In genomic region chr6:7905416-7905815, GRCh38 we compare ENCODE assay signal across 14 cellular contexts.
"Had no signal": no experiment of that assay in that cellular context is flagged by ENCODE, and none has a peak within 500 bp of the region (broad histone marks: within the 10 kb centered on the region; RNA-seq: fewer than 3 reads in every experiment).

No MANE protein-coding gene starts in this region.

- H3K9me3 ChIP-seq: gastroesophageal sphincter, tibial artery, vagina had no signal

- H3K27me3 Mint-ChIP-seq: activated CD4-positive, alpha-beta memory T cell treated with anti-CD3 and anti-CD28 coated beads, Interleukin-2, amount 10 ng/mL, durations not matched to agents 7 days and 5 days; effector memory CD8-positive, alpha-beta T cell had no signal

- H3K27me3 ChIP-seq: gastroesophageal sphincter, tibial artery, vagina had no signal

- H3K27ac ChIP-seq: coronary artery, gastroesophageal sphincter, tibial artery, vagina had no signal

- DNase-seq: activated CD4-positive, alpha-beta memory T cell treated with anti-CD3 and anti-CD28 coated beads, Interleukin-2, amount 10 ng/mL, durations not matched to agents 7 days and 5 days; activated CD4-positive, alpha-beta T cell treated with anti-CD3 and anti-CD28 coated beads for 1 hour; activated naive CD4-positive, alpha-beta T cell; caudate nucleus; effector memory CD8-positive, alpha-beta T cell; kidney; nephron progenitor cell; stimulated activated CD4-positive, alpha-beta T cell treated with anti-CD3 and anti-CD28 coated beads, Interleukin-15, amount 100 ng/mL, for 24 hours; stimulated activated CD4-positive, alpha-beta T cell treated with anti-CD3 and anti-CD28 coated beads, Interleukin-4, amount 100 ng/mL, for 24 hours; tibial artery had no signal

- H3K4me3 ChIP-seq: coronary artery, gastroesophageal sphincter, tibial artery, vagina had no signal

- H3K9me3 Mint-ChIP-seq: activated CD4-positive, alpha-beta memory T cell treated with anti-CD3 and anti-CD28 coated beads, Interleukin-2, amount 10 ng/mL, durations not matched to agents 7 days and 5 days; effector memory CD8-positive, alpha-beta T cell; nephron progenitor cell; T-helper 2 cell treated with Interferon-gamma antibody and Interleukin-4, amounts not matched to agents 5 μg/mL and 100 μg/mL, for 36 hours had no signal

- FAIRE-seq: kidney had no signal

- ATAC-seq: effector memory CD8-positive, alpha-beta T cell; gastroesophageal sphincter had no signal

- H3K4me3 Mint-ChIP-seq: activated CD4-positive, alpha-beta memory T cell treated with anti-CD3 and anti-CD28 coated beads, Interleukin-2, amount 10 ng/mL, durations not matched to agents 7 days and 5 days; effector memory CD8-positive, alpha-beta T cell; nephron progenitor cell; T-helper 2 cell treated with Interferon-gamma antibody and Interleukin-4, amounts not matched to agents 5 μg/mL and 100 μg/mL, for 36 hours had no signal
